ENCODE assay signal across 36 cellular contexts in the genomic region with DNA sequence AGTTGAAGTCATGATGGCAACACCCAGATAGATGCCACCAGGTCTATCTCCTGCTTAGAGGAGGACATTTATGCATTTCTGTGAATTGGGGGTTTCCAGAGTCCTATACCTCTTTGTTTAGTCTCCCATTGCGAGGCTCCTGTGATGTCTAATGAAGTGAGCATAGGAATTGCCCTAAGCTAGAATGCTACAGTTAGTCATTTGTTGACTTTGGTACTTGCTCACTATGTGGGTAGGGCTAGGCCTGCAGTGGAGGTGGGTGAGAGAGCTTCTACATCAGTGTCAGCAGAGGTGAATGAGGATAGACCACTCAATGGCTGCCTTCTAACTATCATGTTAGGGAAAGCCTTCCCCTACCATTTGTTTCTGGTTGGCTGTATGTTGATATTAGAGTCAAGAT.
"Had no signal": no experiment of that assay in that cellular context is flagged by ENCODE, and none has a peak within 500 bp of the region (broad histone marks: within the 10 kb centered on the region; RNA-seq: fewer than 3 reads in every experiment).

No MANE protein-coding gene starts in this region.

- ATAC-seq: activated naive CD8-positive, alpha-beta T cell treated with anti-CD3 and anti-CD28 coated beads, Interleukin-2, amount 50 U/mL, for 24 hours; activated T-cell treated with anti-CD3 and anti-CD28 coated beads, Interleukin-2, amount 50 U/mL, for 4 hours; Right ventricle myocardium inferior; SK-N-SH treated with all-trans-retinoic acid at 6 μM for 48 hours had no signal

- H3K4me1 ChIP-seq: Peyer's patch had no signal

- H3K9me3 ChIP-seq: MG63, Peyer's patch had no signal

- H3K27ac ChIP-seq: Peyer's patch, VCaP had no signal

- H3K27me3 ChIP-seq: MG63, Peyer's patch had no signal

- DNase-seq: activated B cell treated with CpG ODN at 0.5 μM for 24 hours; activated CD4-positive, alpha-beta memory T cell treated with anti-CD3 and anti-CD28 coated beads for 36 hours; activated CD4-positive, alpha-beta T cell treated with anti-CD3 and anti-CD28 coated beads for 4 hours; activated CD4-positive, alpha-beta T cell treated with anti-CD3 and anti-CD28 coated beads, Interleukin-2, amount 50 U/mL, for 1 hour; activated CD4-positive, CD25-positive, alpha-beta regulatory T cell treated with anti-CD3 and anti-CD28 coated beads, Interleukin-2, amount 50 U/mL, for 72 hours; activated CD8-positive, alpha-beta memory T cell treated with anti-CD3 and anti-CD28 coated beads, Interleukin-2, amount 50 U/mL, for 4 hours; activated gamma-delta T cell treated with Interleukin-2 at 50 U/mL for 16 hours; activated naive CD4-positive, alpha-beta T cell treated with anti-CD3 and anti-CD28 coated beads for 36 hours; activated naive CD8-positive, alpha-beta T cell treated with anti-CD3 and anti-CD28 coated beads, Interleukin-2, amount 50 U/mL, for 24 hours; activated T-cell treated with anti-CD3 and anti-CD28 coated beads for 4 hours; activated T-cell treated with anti-CD3 and anti-CD28 coated beads, Interleukin-2, amount 50 U/mL, for 4 hours; anterior cingulate cortex; central memory CD4-positive, alpha-beta T cell; Karpas-422; KBM-7; MG63; MV-4-11; NCI-H1092; NCI-H1436 treated with DMSO at 0.1 percent for 48 hours; NCI-H1694 treated with DMSO at 0.1 percent for 48 hours; NCI-H2029; NCI-H2107; NCI-H2171; NCI-H2227 treated with DMSO at 0.1 percent for 48 hours; NCI-H446; NCI-H510A treated with DMSO at 0.1 percent for 48 hours; NCI-H774; Peyer's patch; RPMI8226; SIG-M5; T-helper 1 cell; T-helper 2 cell; T-helper 9 cell had no signal

- H3K4me3 ChIP-seq: MG63, Peyer's patch had no signal

- H3K36me3 ChIP-seq: MG63, Peyer's patch had no signal
